2 cellular contexts compared by ENCODE assay signal in genomic region chr14:22976620-22977433, GRCh38.
TF ChIP-seq lines count a peak whose summit lies in the region.

No MANE protein-coding gene starts in this region.

TF ChIP-seq in SK-N-SH, 30 proteins besides CTCF, POLR2A, EP300 and RAD21 (continued from another document):
- TF ChIP-seq ZBTB33 (IDR thresholded peaks at IDR 0.05; ENCODE audit: borderline replicate concordance, low read depth) (no peak), GABPA (IDR thresholded peaks at IDR 0.05; ENCODE audit: low read depth) (no peak), REST (IDR thresholded peaks at IDR 0.05; ENCODE audit: low read depth, low read length) (no peak), TEAD4 (IDR thresholded peaks at IDR 0.05; ENCODE audit: borderline replicate concordance, insufficient read depth) (no peak)

TF ChIP-seq in SK-N-SH treated with all-trans-retinoic acid at 6 μM for 48 hours, 23 proteins besides CTCF, POLR2A, EP300 and RAD21 (continued from another document):
- TF ChIP-seq CSRNP3 (CRISPR knock-in tag; IDR thresholded peaks at IDR 0.05) (no peak), GLIS3 (CRISPR knock-in tag; IDR thresholded peaks at IDR 0.05) (no peak), OSR1 (CRISPR knock-in tag; IDR thresholded peaks at IDR 0.05) (no peak), ZNF70 (CRISPR knock-in tag; IDR thresholded peaks at IDR 0.05) (no peak), BACH2 (CRISPR knock-in tag; IDR thresholded peaks at IDR 0.05; ENCODE audit: borderline replicate concordance) (no peak), POU6F1 (CRISPR knock-in tag; IDR thresholded peaks at IDR 0.05; ENCODE audit: borderline replicate concordance, low read depth) (no peak), TSHZ2 (CRISPR knock-in tag; IDR thresholded peaks at IDR 0.05) (no peak)
